ENCODE assay signal across 1 cellular context in genomic region chr3:111708157-111708771, GRCh38.
TF ChIP-seq lines count a peak whose summit lies in the region.

No MANE protein-coding gene starts in this region.

TF ChIP-seq in endothelial cell of umbilical vein, 7 proteins besides CTCF, POLR2A, EP300 and RAD21 (continued from another document):
- TF ChIP-seq JUN (IDR thresholded peaks at IDR 0.05; ENCODE audit: borderline replicate concordance, insufficient read depth, insufficient read length, low read depth) (no peak), EZH2 (IDR thresholded peaks at IDR 0.05; ENCODE audit: borderline replicate concordance, low read depth, low read length, severe bottlenecking) (no peak)
TF ChIP-seq in endothelial cell of umbilical vein: peak in this region for 0.
